In the genomic region with DNA sequence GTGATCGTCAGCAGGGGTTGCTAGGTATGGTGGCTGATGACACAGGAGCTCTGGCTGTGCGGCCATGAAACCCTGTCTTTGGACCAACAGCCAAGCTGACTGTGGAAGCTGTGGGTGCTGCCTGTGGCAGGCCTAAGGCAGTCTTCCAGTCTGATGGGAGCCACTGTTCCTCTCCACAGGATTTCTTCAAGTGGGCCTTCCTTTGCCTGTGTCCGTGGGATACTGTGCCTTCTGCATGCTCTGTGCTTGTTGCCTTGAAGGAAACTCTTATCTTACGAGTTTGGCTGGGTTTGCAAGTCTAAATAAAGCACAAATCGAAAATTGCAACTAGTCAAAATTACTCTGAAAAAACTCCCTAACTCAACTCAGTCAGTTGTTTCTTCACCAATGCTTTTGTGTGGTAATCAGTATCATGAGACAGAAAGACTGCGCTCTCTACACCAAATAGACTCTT, we compare ENCODE assay signal across 14 cellular contexts.
DNase-seq lines count a peak whose midpoint lies in the region; ATAC-seq and TF ChIP-seq lines count a peak whose summit lies in the region.
"Had no signal": no experiment of that assay in that cellular context is flagged by ENCODE, and none has a peak within 500 bp of the region (broad histone marks: within the 10 kb centered on the region; RNA-seq: fewer than 3 reads in every experiment).

No MANE protein-coding gene starts in this region.

- intact Hi-C loops in ascending aorta (cut with DNase I) (no loop called here), stomach (cut with DNase I; ENCODE audit: low total_unique reads) (no loop called here)

- H3K4me3 ChIP-seq in ascending aorta (no peak overlapping the region), stomach (no peak overlapping the region)
- H3K4me3 ChIP-seq: body of pancreas had no signal

- H3K4me1 ChIP-seq in ascending aorta (peaks cover 41 to 84% of the 10 kb centered on the region in 2 donors), stomach (peaks cover 23 to 96% (median 59%) of the 10 kb centered on the region in 4 donors)

- no peak for TF ChIP-seq CTCF in ascending aorta (IDR thresholded peaks at IDR 0.05)
- no peak for TF ChIP-seq CTCF in stomach (IDR thresholded peaks at IDR 0.05)

- peaks cover 52 to 66% of the 10 kb centered on the region in 2 donors for H3K36me3 ChIP-seq in ascending aorta
- peaks cover 18 to 69% (median 55%) of the 10 kb centered on the region in 4 donors for H3K36me3 ChIP-seq in stomach

- no peak for TF ChIP-seq EP300 in stomach (IDR thresholded peaks at IDR 0.05)

- 61 to 74% (median 65%) methylated on average over 6 of the region's 6 CpGs for WGBS in stomach, 5 donors

- no peak for TF ChIP-seq POLR2A in stomach (IDR thresholded peaks at IDR 0.05)

- DNase-seq in ascending aorta (ENCODE audit: low spot score in 2 of 2) (no peak), stomach (no peak), NCI-H510A (lab: John Stamatoyannopoulos, UW) (no peak), NCI-H1436 treated with DMSO at 0.1 percent for 48 hours (lab: John Stamatoyannopoulos, UW) (no peak), SKM-1 (lab: John Stamatoyannopoulos, UW; ENCODE audit: unreplicated experiment) (no peak)
- DNase-seq: activated CD4-positive, alpha-beta T cell treated with anti-CD3 and anti-CD28 coated beads, Interleukin-2, amount 10 ng/mL, durations not matched to agents 7 days and 5 days; body of pancreas; NCI-H2029 treated with DMSO at 0.1 percent for 48 hours; NCI-H774; stimulated activated CD4-positive, alpha-beta T cell treated with anti-CD3 and anti-CD28 coated beads, Interleukin-4, amount 100 ng/mL, for 1 hour had no signal

- ATAC-seq in GM18511 (IDR thresholded peaks at IDR 0.05; ENCODE audit: unreplicated experiment) = peak; percentile 47
- ATAC-seq in HG02678 (IDR thresholded peaks at IDR 0.05; ENCODE audit: unreplicated experiment) = peak; percentile 51
- no peak for ATAC-seq in GM19397 (IDR thresholded peaks at IDR 0.05; ENCODE audit: unreplicated experiment)
- ATAC-seq: body of pancreas had no signal

- H3K27me3 ChIP-seq in ascending aorta = no peaks in the 10 kb centered on the region
- no peaks in the 10 kb centered on the region for H3K27me3 ChIP-seq in stomach
- H3K27me3 ChIP-seq: body of pancreas had no signal

- H3K9me3 ChIP-seq in ascending aorta (no peaks in the 10 kb centered on the region), stomach (no peaks in the 10 kb centered on the region)
- H3K9me3 ChIP-seq: body of pancreas had no signal

- peak overlapping the region; percentile 82 to 89 for H3K27ac ChIP-seq in ascending aorta
- peak overlapping the region in 3 of 5 donors; percentile 13 to 95 (median 85) for H3K27ac ChIP-seq in stomach
- H3K27ac ChIP-seq: body of pancreas, HL-60 had no signal
